ENCODE assay signal across 8 cellular contexts in genomic region chr2:100321881-100322820, GRCh38. TPM values are rescaled to one million over a fixed set of nuclear protein-coding genes. Genes with fewer than 3 reads are reported as not detected.
DNase-seq lines count a peak whose midpoint lies in the region; ATAC-seq lines count a peak whose summit lies in the region.

Gene LONRF2, minus strand, starts transcription at chr2:100322501. Its CDS starts 408 bp downstream, at chr2:100322093.

- H3K4me3 ChIP-seq in MG63 = peak within 1 kb of the TSS; percentile 50
- H3K4me3 ChIP-seq in right cardiac atrium (ENCODE audit: low read length) = peak within 1 kb of the TSS; percentile 82
- peak within 1 kb of the TSS; percentile 71 for H3K4me3 ChIP-seq in rectal smooth muscle tissue (ENCODE audit: low read length)

- 1% methylated on average over 109 of the region's 110 CpGs for WGBS in right cardiac atrium

- intact Hi-C loops in right cardiac atrium (cut with DNase I) = no loop called here

- H3K27me3 ChIP-seq in MG63 (peaks cover 18% of the 10 kb centered on the region), right cardiac atrium (ENCODE audit: control insufficient read depth, insufficient read depth) (no peaks in the 10 kb centered on the region), rectal smooth muscle tissue (ENCODE audit: control insufficient read depth, insufficient read depth, low read length) (peaks cover 5% of the 10 kb centered on the region)

- no peak within 1 kb of the TSS for H3K9ac ChIP-seq in rectal smooth muscle tissue (ENCODE audit: low read length)

- peak; percentile 32 for DNase-seq in D341Med (ENCODE audit: low spot score)
- peak; percentile 46 for DNase-seq in MG63
- peak; percentile 8 for DNase-seq in activated naive CD8-positive, alpha-beta T cell treated with anti-CD3 and anti-CD28 coated beads, Interleukin-2, amount 50 U/mL, for 24 hours
- DNase-seq in right cardiac atrium = peak; percentile 43 to 80 (median 71)
- no peak for DNase-seq in UCSD-AML1 (lab: John Stamatoyannopoulos, UW; ENCODE audit: unreplicated experiment)

- H3K4me3 Mint-ChIP-seq in activated naive CD8-positive, alpha-beta T cell treated with anti-CD3 and anti-CD28 coated beads, Interleukin-2, amount 50 U/mL, for 24 hours = peak within 1 kb of the TSS; percentile 29

- H3K27ac ChIP-seq in right cardiac atrium (ENCODE audit: low read length) (peak within 1 kb of the TSS; percentile 89), rectal smooth muscle tissue (ENCODE audit: low read depth, low read length) (peak within 1 kb of the TSS; percentile 81)

- peaks cover 17% of the 10 kb centered on the region for H3K9me3 Mint-ChIP-seq in activated naive CD8-positive, alpha-beta T cell treated with anti-CD3 and anti-CD28 coated beads, Interleukin-2, amount 50 U/mL, for 24 hours

- peaks cover 9% of the 10 kb centered on the region for H3K36me3 Mint-ChIP-seq in activated naive CD8-positive, alpha-beta T cell treated with anti-CD3 and anti-CD28 coated beads, Interleukin-2, amount 50 U/mL, for 24 hours (ENCODE audit: low read depth)

- peak; percentile 24 for ATAC-seq in activated naive CD8-positive, alpha-beta T cell treated with anti-CD3 and anti-CD28 coated beads, Interleukin-2, amount 50 U/mL, for 24 hours
- ATAC-seq in right cardiac atrium (peak; percentile 85 to 92), GM18517 (IDR thresholded peaks at IDR 0.05; ENCODE audit: unreplicated experiment) (no peak), GM18873 (IDR thresholded peaks at IDR 0.05; ENCODE audit: low FRiP score, unreplicated experiment) (no peak)

- no peak within 1 kb of the TSS for H3K27ac Mint-ChIP-seq in activated naive CD8-positive, alpha-beta T cell treated with anti-CD3 and anti-CD28 coated beads, Interleukin-2, amount 50 U/mL, for 24 hours

- peaks cover 2% of the 10 kb centered on the region for H3K4me1 ChIP-seq in right cardiac atrium (ENCODE audit: control insufficient read depth, insufficient read depth, low read length)
- H3K4me1 ChIP-seq in rectal smooth muscle tissue (ENCODE audit: control insufficient read depth, insufficient read depth, low read length) = peaks cover 4% of the 10 kb centered on the region

- peaks cover 13% of the 10 kb centered on the region for H3K9me3 ChIP-seq in MG63
- no peaks in the 10 kb centered on the region for H3K9me3 ChIP-seq in right cardiac atrium (ENCODE audit: control insufficient read depth, low read length)

- peaks cover 4% of the 10 kb centered on the region for H3K4me1 Mint-ChIP-seq in activated naive CD8-positive, alpha-beta T cell treated with anti-CD3 and anti-CD28 coated beads, Interleukin-2, amount 50 U/mL, for 24 hours

- peaks cover 5% of the 10 kb centered on the region; the same call in 1 of the 2 replicates for H3K36me3 ChIP-seq in MG63
- H3K36me3 ChIP-seq in rectal smooth muscle tissue (ENCODE audit: control insufficient read depth, insufficient read depth, low read length) = no peaks in the 10 kb centered on the region

- H3K27me3 Mint-ChIP-seq in activated naive CD8-positive, alpha-beta T cell treated with anti-CD3 and anti-CD28 coated beads, Interleukin-2, amount 50 U/mL, for 24 hours = peaks cover 64% of the 10 kb centered on the region

RNA-seq across cellular contexts. Expression of gene LONRF2, which starts in this region (rescaled TPM):
- 1.4 and 2.0 TPM in 2 replicates for total RNA-seq in MG63 (2014; rRNA removed; shearing (Covaris generic); ENCODE audit: low replicate concordance)
- total RNA-seq in right cardiac atrium = 10 to 100 TPM; 14.2 to 19.6 (median 15.0) TPM
- polyA plus RNA-seq in right cardiac atrium = 5.0 TPM

Comparison
In these comparisons a context has a peak if more than half of its experiments do, and no peak if none do; other contexts are left out.
1. ATAC-seq: peak in activated naive CD8-positive, alpha-beta T cell treated with anti-CD3 and anti-CD28 coated beads, Interleukin-2, amount 50 U/mL, for 24 hours (single experiment) and right cardiac atrium (2 of 2); none in GM18517 (single experiment) and GM18873 (single experiment).
2. Peak in every context shown above with its lines, with median percentiles within 50 percentile points of each other: H3K4me3 ChIP-seq.